Comparison of ENCODE assay signal across 8 cellular contexts in the genomic region with DNA sequence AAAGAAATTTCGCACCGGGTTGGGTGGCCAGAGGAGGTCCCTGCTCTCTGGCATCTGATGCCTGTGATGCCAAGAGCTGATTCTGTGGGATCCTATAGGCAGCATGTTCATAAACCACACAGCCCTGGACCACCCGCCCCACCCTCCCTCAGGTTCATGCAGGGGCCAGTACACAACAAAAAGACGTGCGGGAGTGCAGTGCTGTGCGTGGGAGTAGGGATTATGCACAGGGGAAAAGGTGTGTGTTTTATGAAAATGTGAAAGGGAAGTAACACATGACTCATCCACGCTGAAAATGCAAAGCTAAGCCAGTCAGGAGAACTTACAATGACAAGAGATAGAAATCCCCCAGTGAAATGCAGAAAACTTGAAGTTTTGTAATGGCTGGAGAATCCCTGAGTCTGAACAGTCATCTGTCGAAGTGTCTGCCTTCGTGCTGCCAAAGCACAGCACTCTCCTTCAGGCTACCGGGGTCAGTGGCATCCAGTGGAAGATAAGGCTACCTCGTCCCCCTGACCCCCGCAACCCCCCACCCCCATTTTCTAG. TPM values are rescaled to one million over a fixed set of nuclear protein-coding genes. Genes with fewer than 3 reads are reported as not detected.
A peak's percentile ranks its signal among the peaks of the same experiment; 100 is the strongest.
DNase-seq lines count a peak whose midpoint lies in the region; ATAC-seq lines count a peak whose summit lies in the region.

No MANE protein-coding gene starts in this region.

- H3K9me3 Mint-ChIP-seq in activated T-cell treated with anti-CD3 and anti-CD28 coated beads, Interleukin-2, amount 50 U/mL, for 72 hours = no peaks in the 10 kb centered on the region

- H3K36me3 Mint-ChIP-seq in activated T-cell treated with anti-CD3 and anti-CD28 coated beads, Interleukin-2, amount 50 U/mL, for 72 hours (ENCODE audit: insufficient read depth in 2 of 2) = peaks cover 3 to 4% of the 10 kb centered on the region in 2 donors

- 7% methylated on average over 12 of the region's 12 CpGs for WGBS in right cardiac atrium

- peak overlapping the region in 10 of 11 experiments; percentile 66 to 82 (median 75); a peak in 13 of 22 replicates for H3K9ac ChIP-seq in BLaER1 treated with 17β-estradiol and CSF1 and Interleukin-3, amounts not matched to agents 10 nM and 100 nM

- peak overlapping the region; percentile 17 for H3K27ac Mint-ChIP-seq in activated T-cell treated with anti-CD3 and anti-CD28 coated beads, Interleukin-2, amount 50 U/mL, for 72 hours

- H3K4me1 Mint-ChIP-seq in activated T-cell treated with anti-CD3 and anti-CD28 coated beads, Interleukin-2, amount 50 U/mL, for 72 hours (ENCODE audit: low read depth) = peaks cover 44% of the 10 kb centered on the region

- H3K36me3 ChIP-seq in BLaER1 treated with 17β-estradiol and CSF1 and Interleukin-3, amounts not matched to agents 10 nM and 100 nM = no peaks in the 10 kb centered on the region

- H3K9me3 ChIP-seq in BLaER1 treated with 17β-estradiol and CSF1 and Interleukin-3, amounts not matched to agents 10 nM and 100 nM (replicated peaks in 1 of 11) = no peaks in the 10 kb centered on the region
- no peaks in the 10 kb centered on the region for H3K9me3 ChIP-seq in right cardiac atrium (ENCODE audit: control insufficient read depth, low read length)

- DNase-seq in activated T-cell treated with anti-CD3 and anti-CD28 coated beads, Interleukin-2, amount 50 U/mL, for 72 hours = peak; percentile 53 to 68
- DNase-seq in right cardiac atrium (no peak), NCI-H1417 (lab: John Stamatoyannopoulos, UW) (no peak), medulla oblongata (ENCODE audit: extremely low spot score) (no peak)
- peak; percentile 42 to 59 (median 45) for DNase-seq in stimulated activated CD4-positive, alpha-beta T cell treated with anti-CD3 and anti-CD28 coated beads, Interleukin-12 subunit alpha, Interleukin-12 subunit beta, amount 100 ng/mL, for 48 hours (ENCODE audit: low read depth in 2 of 3, low spot score in 1 of 3)

- H3K27me3 ChIP-seq in BLaER1 treated with 17β-estradiol and CSF1 and Interleukin-3, amounts not matched to agents 10 nM and 100 nM = no peaks in the 10 kb centered on the region; a peak in 1 of 22 replicates
- no peaks in the 10 kb centered on the region for H3K27me3 ChIP-seq in right cardiac atrium (ENCODE audit: control insufficient read depth, insufficient read depth)

- H3K27me3 Mint-ChIP-seq in activated T-cell treated with anti-CD3 and anti-CD28 coated beads, Interleukin-2, amount 50 U/mL, for 72 hours (ENCODE audit: low read depth) = peaks cover 49% of the 10 kb centered on the region

- no peaks in the 10 kb centered on the region for H4K20me1 ChIP-seq in BLaER1 treated with 17β-estradiol and CSF1 and Interleukin-3, amounts not matched to agents 10 nM and 100 nM

- H3K4me3 ChIP-seq in BLaER1 treated with 17β-estradiol and CSF1 and Interleukin-3, amounts not matched to agents 10 nM and 100 nM = peak overlapping the region; percentile 41 to 69 (median 60)
- H3K4me3 ChIP-seq in right cardiac atrium (ENCODE audit: low read length) = peak overlapping the region; percentile 94

- ATAC-seq in GM19351 (IDR thresholded peaks at IDR 0.05; ENCODE audit: unreplicated experiment) (peak; percentile 68), HG03196 (IDR thresholded peaks at IDR 0.05; ENCODE audit: unreplicated experiment) (peak; percentile 61), right cardiac atrium (peak in 1 of 2 donors; percentile 49)
- peak; percentile 73 to 77 for ATAC-seq in activated T-cell treated with anti-CD3 and anti-CD28 coated beads, Interleukin-2, amount 50 U/mL, for 72 hours (replicated peaks in 1 of 2)

- peaks cover 35 to 53% (median 43%) of the 10 kb centered on the region in 10 experiments for H3K4me1 ChIP-seq in BLaER1 treated with 17β-estradiol and CSF1 and Interleukin-3, amounts not matched to agents 10 nM and 100 nM
- peaks cover 25% of the 10 kb centered on the region for H3K4me1 ChIP-seq in right cardiac atrium (ENCODE audit: control insufficient read depth, insufficient read depth, low read length)

- intact Hi-C loops in right cardiac atrium (cut with DNase I) = loop anchor here in 2 of 4 donors (2.0 to 10.0 kb wide), 5 partner anchors 31 to 305 kb away; no protein-coding TSS in a partner anchor

- H3K27ac ChIP-seq in BLaER1 treated with 17β-estradiol and CSF1 and Interleukin-3, amounts not matched to agents 10 nM and 100 nM = peak overlapping the region in 6 of 11 experiments; percentile 63 to 76 (median 68); a peak in 9 of 22 replicates
- H3K27ac ChIP-seq in right cardiac atrium (ENCODE audit: low read length) = peak overlapping the region; percentile 66

- H3K4me2 ChIP-seq in BLaER1 treated with 17β-estradiol and CSF1 and Interleukin-3, amounts not matched to agents 10 nM and 100 nM = peak overlapping the region; percentile 77 to 97 (median 89)

- H3K4me3 Mint-ChIP-seq in activated T-cell treated with anti-CD3 and anti-CD28 coated beads, Interleukin-2, amount 50 U/mL, for 72 hours = peak overlapping the region; percentile 87 to 89

RNA-seq across cellular contexts. Expression of gene KIAA1217, which starts 1.1 kb away (rescaled TPM):
- total RNA-seq in activated T-cell treated with anti-CD3 and anti-CD28 coated beads, Interleukin-2, amount 50 U/mL, for 72 hours = under 1 TPM; 0.60 to 0.84 TPM
- 10 to 100 TPM; 27.1 to 43.6 (median 31.5) TPM for total RNA-seq in right cardiac atrium
- 14.6 TPM for polyA plus RNA-seq in right cardiac atrium

Comparison
In these comparisons a context has a peak if more than half of its experiments do, and no peak if none do; other contexts are left out.
1. DNase-seq: peak in activated T-cell treated with anti-CD3 and anti-CD28 coated beads, Interleukin-2, amount 50 U/mL, for 72 hours (2 of 2) and stimulated activated CD4-positive, alpha-beta T cell treated with anti-CD3 and anti-CD28 coated beads, Interleukin-12 subunit alpha, Interleukin-12 subunit beta, amount 100 ng/mL, for 48 hours (3 of 3); none in right cardiac atrium (0 of 3), NCI-H1417 (0 of 3) and medulla oblongata (single experiment).
2. RNA of gene KIAA1217, which starts 1.1 kb away (total RNA-seq): 27.1 to 43.6 TPM in right cardiac atrium; 0.60 to 0.84 TPM in activated T-cell treated with anti-CD3 and anti-CD28 coated beads, Interleukin-2, amount 50 U/mL, for 72 hours; every median in the first group is over 10 times any median in the second.